In the genomic region with DNA sequence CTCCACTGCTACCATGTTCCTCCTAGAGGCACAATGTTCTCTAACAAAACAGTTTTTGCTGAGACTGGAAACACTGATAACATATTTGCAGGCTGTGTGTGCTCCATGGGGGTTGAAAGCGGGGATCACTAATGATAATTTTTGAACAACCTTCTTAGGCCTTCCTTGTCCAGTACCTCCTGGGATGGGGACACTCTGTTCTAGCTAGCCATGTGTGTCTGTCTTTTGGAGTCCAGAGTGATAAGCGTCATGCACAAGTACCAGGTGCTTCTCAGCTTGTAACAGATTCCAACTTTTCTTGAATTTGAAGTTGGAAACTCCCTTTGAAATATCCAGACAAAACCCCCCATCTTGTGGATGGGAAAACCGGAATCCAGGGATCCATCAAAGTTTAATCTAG, we compare ENCODE assay signal across 8 cellular contexts. TPM values are rescaled to one million over a fixed set of nuclear protein-coding genes. Genes with fewer than 3 reads are reported as not detected.
"Had no signal": no experiment of that assay in that cellular context is flagged by ENCODE, and none has a peak within 500 bp of the region (broad histone marks: within the 10 kb centered on the region; RNA-seq: fewer than 3 reads in every experiment).

No MANE protein-coding gene starts in this region.

- ATAC-seq: GM12878 had no signal

- DNase-seq: GDM1, GF-D8 had no signal

- H3K4me3 ChIP-seq: GM12878 had no signal

- FAIRE-seq: G401.6, GM12878, GM12891, GM12892, GM18507 had no signal

RNA-seq across cellular contexts. Expression of gene PI3, which starts 15.2 kb away (rescaled TPM):
- total RNA-seq: G401, GM12878 had no signal

RNA-seq across cellular contexts. Expression of gene SEMG1, which starts 17.0 kb away (rescaled TPM):
- total RNA-seq: G401, GM12878 had no signal

RNA-seq across cellular contexts. Expression of gene SEMG2, which starts 31.3 kb away (rescaled TPM):
- total RNA-seq: G401, GM12878 had no signal
